ENCODE assay signal across 17 cellular contexts in the genomic region with DNA sequence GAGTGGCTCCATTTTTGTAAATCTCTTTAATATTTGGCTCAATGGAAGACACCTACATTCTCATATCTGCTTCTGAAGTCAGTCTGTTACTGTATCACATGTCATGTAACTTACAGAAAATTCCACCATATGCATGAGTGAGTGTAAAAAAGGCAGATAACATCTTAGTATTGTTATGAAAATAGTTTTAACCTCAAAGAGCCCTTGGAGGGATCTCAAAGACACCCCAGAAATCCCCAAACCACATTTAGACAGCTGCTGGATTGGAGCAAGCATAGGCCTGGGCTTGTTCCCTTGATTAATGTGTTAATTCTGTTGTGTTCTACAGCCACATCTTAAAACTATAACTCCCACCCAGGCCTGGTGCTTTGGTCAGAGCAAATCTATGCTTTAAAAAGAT. TPM values are rescaled to one million over a fixed set of nuclear protein-coding genes. Genes with fewer than 3 reads are reported as not detected.
A peak's percentile ranks its signal among the peaks of the same experiment; 100 is the strongest.
DNase-seq lines count a peak whose midpoint lies in the region; ATAC-seq lines count a peak whose summit lies in the region.
"Had no signal": no experiment of that assay in that cellular context is flagged by ENCODE, and none has a peak within 500 bp of the region (broad histone marks: within the 10 kb centered on the region; RNA-seq: fewer than 3 reads in every experiment).

No MANE protein-coding gene starts in this region.

- H3K4me3 ChIP-seq in Karpas-422 (ENCODE audit: low read length): no peak overlapping the region
- H3K4me3 ChIP-seq: esophagus muscularis mucosa, SJSA1, upper lobe of right lung had no signal

- peaks cover 47% of the 10 kb centered on the region for H3K4me1 Mint-ChIP-seq in activated T-cell treated with anti-CD3 and anti-CD28 coated beads, Interleukin-2, amount 50 U/mL, for 72 hours (ENCODE audit: low read depth)
- H3K4me1 Mint-ChIP-seq in stimulated activated naive B cell treated with anti-CD40 and anti-IgM and Interleukin-4, amounts not matched to agents 10 μg/mL and 1 μg/mL and 100 μg/mL, for 72 hours: peaks cover 15 to 40% of the 10 kb centered on the region in 2 donors

- H3K9ac ChIP-seq in Karpas-422 (ENCODE audit: low read length): no peak overlapping the region

- peaks cover 81% of the 10 kb centered on the region for H3K4me1 ChIP-seq in Karpas-422 (ENCODE audit: low read length)
- H3K4me1 ChIP-seq: SJSA1 had no signal

- no peaks in the 10 kb centered on the region for H3K9me2 ChIP-seq in Karpas-422 (replicated peaks; ENCODE audit: insufficient read depth, low read length)

- intact Hi-C loops in cardiac septum (cut with DNase I): no loop called here

- no peak overlapping the region for H3K27ac Mint-ChIP-seq in activated T-cell treated with anti-CD3 and anti-CD28 coated beads, Interleukin-2, amount 50 U/mL, for 72 hours
- H3K27ac Mint-ChIP-seq in stimulated activated naive B cell treated with anti-CD40 and anti-IgM and Interleukin-4, amounts not matched to agents 10 μg/mL and 1 μg/mL and 100 μg/mL, for 72 hours: no peak overlapping the region
- H3K27ac Mint-ChIP-seq: memory B cell, WTC11 had no signal

- peaks cover 0 to 12% of the 10 kb centered on the region in 2 donors for H3K36me3 Mint-ChIP-seq in activated T-cell treated with anti-CD3 and anti-CD28 coated beads, Interleukin-2, amount 50 U/mL, for 72 hours (ENCODE audit: insufficient read depth in 2 of 2)
- H3K36me3 Mint-ChIP-seq in stimulated activated naive B cell treated with anti-CD40 and anti-IgM and Interleukin-4, amounts not matched to agents 10 μg/mL and 1 μg/mL and 100 μg/mL, for 72 hours: peaks cover 2 to 18% of the 10 kb centered on the region in 2 donors

- DNase-seq in activated T-cell treated with anti-CD3 and anti-CD28 coated beads, Interleukin-2, amount 50 U/mL, for 72 hours: peak; percentile 25 to 40
- DNase-seq in activated T-cell treated with anti-CD3 and anti-CD28 coated beads for 4 hours: no peak
- no peak for DNase-seq in Karpas-422
- DNase-seq in stimulated activated naive B cell treated with anti-CD40 and anti-IgM and Interleukin-4, amounts not matched to agents 10 μg/mL and 1 μg/mL and 100 μg/mL, for 72 hours: peak; percentile 11
- DNase-seq in UCSD-AML1 (lab: John Stamatoyannopoulos, UW; ENCODE audit: unreplicated experiment): no peak
- DNase-seq in cardiac septum (ENCODE audit: low spot score): no peak
- DNase-seq: ACHN; activated naive CD4-positive, alpha-beta T cell treated with anti-CD3 and anti-CD28 coated beads, Interleukin-2, amount 10 ng/mL, durations not matched to agents 7 days and 5 days; NCI-H774; stimulated activated CD4-positive, alpha-beta T cell treated with anti-CD3 and anti-CD28 coated beads, Interleukin-12 subunit alpha, Interleukin-12 subunit beta, amount 100 ng/mL, for 4 hours; upper lobe of right lung had no signal

- H3K79me2 ChIP-seq in Karpas-422 (ENCODE audit: low read length): peaks cover 90% of the 10 kb centered on the region

- ATAC-seq in activated T-cell treated with anti-CD3 and anti-CD28 coated beads, Interleukin-2, amount 50 U/mL, for 72 hours (replicated peaks in 1 of 2): peak; percentile 93 to 97
- ATAC-seq in GM21619 (IDR thresholded peaks at IDR 0.05; ENCODE audit: unreplicated experiment) (peak; percentile 66), GM21381 (IDR thresholded peaks at IDR 0.05; ENCODE audit: unreplicated experiment) (no peak)
- ATAC-seq in stimulated activated naive B cell treated with anti-CD40 and anti-IgM and Interleukin-4, amounts not matched to agents 10 μg/mL and 1 μg/mL and 100 μg/mL, for 72 hours (replicated peaks): peak; percentile 91 to 96
- ATAC-seq: upper lobe of right lung, WTC11 had no signal

- peak overlapping the region; percentile 1 to 19 for H3K4me3 Mint-ChIP-seq in activated T-cell treated with anti-CD3 and anti-CD28 coated beads, Interleukin-2, amount 50 U/mL, for 72 hours
- no peak overlapping the region for H3K4me3 Mint-ChIP-seq in stimulated activated naive B cell treated with anti-CD40 and anti-IgM and Interleukin-4, amounts not matched to agents 10 μg/mL and 1 μg/mL and 100 μg/mL, for 72 hours
- H3K4me3 Mint-ChIP-seq: activated naive CD4-positive, alpha-beta T cell treated with anti-CD3 and anti-CD28 coated beads, Interleukin-2, amount 10 ng/mL, durations not matched to agents 7 days and 5 days; memory B cell; WTC11 had no signal

- no peaks in the 10 kb centered on the region for H3K9me3 Mint-ChIP-seq in activated T-cell treated with anti-CD3 and anti-CD28 coated beads, Interleukin-2, amount 50 U/mL, for 72 hours
- no peaks in the 10 kb centered on the region for H3K9me3 Mint-ChIP-seq in stimulated activated naive B cell treated with anti-CD40 and anti-IgM and Interleukin-4, amounts not matched to agents 10 μg/mL and 1 μg/mL and 100 μg/mL, for 72 hours
- H3K9me3 Mint-ChIP-seq: activated naive CD4-positive, alpha-beta T cell treated with anti-CD3 and anti-CD28 coated beads, Interleukin-2, amount 10 ng/mL, durations not matched to agents 7 days and 5 days; memory B cell; WTC11 had no signal

- H3K27ac ChIP-seq in Karpas-422 (ENCODE audit: low read length): peak overlapping the region; percentile 79
- H3K27ac ChIP-seq: esophagus muscularis mucosa, SJSA1, upper lobe of right lung had no signal

- H3K4me2 ChIP-seq in Karpas-422 (ENCODE audit: low read depth, low read length, poor library complexity, severe bottlenecking): peak overlapping the region; percentile 56

- H3K9me3 ChIP-seq in Karpas-422 (ENCODE audit: low read length): no peaks in the 10 kb centered on the region
- H3K9me3 ChIP-seq: esophagus muscularis mucosa, SJSA1, upper lobe of right lung had no signal

- no peak overlapping the region for H2AFZ ChIP-seq in Karpas-422 (ENCODE audit: low read length)

- H3K27me3 ChIP-seq in Karpas-422 (ENCODE audit: low read length): no peaks in the 10 kb centered on the region
- H3K27me3 ChIP-seq: esophagus muscularis mucosa, SJSA1, upper lobe of right lung had no signal

- no peaks in the 10 kb centered on the region for H4K20me1 ChIP-seq in Karpas-422 (ENCODE audit: insufficient read depth, low read depth, low read length)

- peaks cover 25% of the 10 kb centered on the region; the same call in 1 of the 2 replicates for H3K36me3 ChIP-seq in Karpas-422 (ENCODE audit: insufficient read depth, low read length)

- no peaks in the 10 kb centered on the region for H3K27me3 Mint-ChIP-seq in activated T-cell treated with anti-CD3 and anti-CD28 coated beads, Interleukin-2, amount 50 U/mL, for 72 hours (ENCODE audit: low read depth)
- H3K27me3 Mint-ChIP-seq in stimulated activated naive B cell treated with anti-CD40 and anti-IgM and Interleukin-4, amounts not matched to agents 10 μg/mL and 1 μg/mL and 100 μg/mL, for 72 hours: no peaks in the 10 kb centered on the region
- H3K27me3 Mint-ChIP-seq: activated naive CD4-positive, alpha-beta T cell treated with anti-CD3 and anti-CD28 coated beads, Interleukin-2, amount 10 ng/mL, durations not matched to agents 7 days and 5 days; memory B cell had no signal

RNA-seq across cellular contexts. Expression of gene MACO1, which starts 16.9 kb away (rescaled TPM):
- 10 to 100 TPM; 22.6 to 26.3 TPM for total RNA-seq in activated T-cell treated with anti-CD3 and anti-CD28 coated beads, Interleukin-2, amount 50 U/mL, for 72 hours
- total RNA-seq in Karpas-422 (2014; rRNA removed; shearing (Covaris generic); ENCODE audit: low replicate concordance): 29.7 and 31.4 TPM in 2 replicates
- total RNA-seq in cardiac septum: 10.3 TPM

RNA-seq across cellular contexts. Expression of gene RHCE, which starts 26.9 kb away (rescaled TPM):
- total RNA-seq in activated T-cell treated with anti-CD3 and anti-CD28 coated beads, Interleukin-2, amount 50 U/mL, for 72 hours: under 1 TPM in 1 of 2 donors, not detected in 1; 0.72 TPM
- 3.1 TPM in 2 replicates for total RNA-seq in Karpas-422 (2014; rRNA removed; shearing (Covaris generic); ENCODE audit: low replicate concordance)
- total RNA-seq in cardiac septum: 0.57 TPM

Comparison
In these comparisons a context has a peak if more than half of its experiments do, and no peak if none do; other contexts are left out.
1. DNase-seq: peak in activated T-cell treated with anti-CD3 and anti-CD28 coated beads, Interleukin-2, amount 50 U/mL, for 72 hours (2 of 2) and stimulated activated naive B cell treated with anti-CD40 and anti-IgM and Interleukin-4, amounts not matched to agents 10 μg/mL and 1 μg/mL and 100 μg/mL, for 72 hours (single experiment); none in activated T-cell treated with anti-CD3 and anti-CD28 coated beads for 4 hours (single experiment), Karpas-422 (single experiment), UCSD-AML1 (single experiment) and cardiac septum (single experiment).
2. H3K4me3 Mint-ChIP-seq: peak in activated T-cell treated with anti-CD3 and anti-CD28 coated beads, Interleukin-2, amount 50 U/mL, for 72 hours (2 of 2); none in stimulated activated naive B cell treated with anti-CD40 and anti-IgM and Interleukin-4, amounts not matched to agents 10 μg/mL and 1 μg/mL and 100 μg/mL, for 72 hours (0 of 2).